Comparison of ENCODE assay signal across 8 cellular contexts in genomic region chr5:141637693-141638419, GRCh38. TPM values are rescaled to one million over a fixed set of nuclear protein-coding genes. Genes with fewer than 3 reads are reported as not detected.
DNase-seq lines count a peak whose midpoint lies in the region; ATAC-seq and TF ChIP-seq lines count a peak whose summit lies in the region.

No MANE protein-coding gene starts in this region.

- 0 out of 2 replicates have a peak, but pooled peaks cover 14% of the 10 kb centered on the region for H3F3A ChIP-seq in GM23338 (replicated peaks; ENCODE audit: low read depth)

- peak; percentile 65 for ATAC-seq in GM23338
- peak; percentile 58 for ATAC-seq in memory B cell (ENCODE audit: low read depth)
- peak; percentile 49 for ATAC-seq in stimulated activated effector memory CD8-positive, alpha-beta T cell treated with anti-CD3 and anti-CD28 coated beads, Interleukin-12 subunit alpha, Interleukin-12 subunit beta, amount 100 ng/mL, for 72 hours
- no peak for ATAC-seq in GM18520 (IDR thresholded peaks at IDR 0.05; ENCODE audit: unreplicated experiment)

- H3K27me3 Mint-ChIP-seq in GM23338 (ENCODE audit: insufficient read depth, low read depth, poor library complexity) (peaks cover 8% of the 10 kb centered on the region), memory B cell (no peaks in the 10 kb centered on the region)

- DNase-seq in COR-L47 (lab: John Stamatoyannopoulos, UW) (peak; percentile 6), GM23338 (ENCODE audit: low spot score) (peak; percentile 97), NCI-H226 (peak; percentile 27), memory B cell (ENCODE audit: low spot score in 2 of 2) (peak; percentile 64 to 68)
- peak; percentile 58 to 63 for DNase-seq in activated CD4-positive, alpha-beta T cell treated with anti-CD3 and anti-CD28 coated beads, Interleukin-2, amount 50 U/mL, for 48 hours
- peak; percentile 46 for DNase-seq in effector CD8-positive, alpha-beta T cell (lab: John Stamatoyannopoulos, UW)
- DNase-seq in stimulated activated effector memory CD8-positive, alpha-beta T cell treated with anti-CD3 and anti-CD28 coated beads, Interleukin-12 subunit alpha, Interleukin-12 subunit beta, amount 100 ng/mL, for 72 hours (ENCODE audit: low spot score in 2 of 2) = peak; percentile 32 to 80

- H2AFZ ChIP-seq in GM23338 = peak overlapping the region; percentile 92

- H3K9me2 ChIP-seq in GM23338 (ENCODE audit: insufficient read depth) = no peaks in the 10 kb centered on the region

- H3K27ac ChIP-seq in GM23338 (ENCODE audit: low read depth) = no peak overlapping the region

- 0 out of 2 replicates have a peak, but pooled peaks cover 3% of the 10 kb centered on the region for H3K36me3 ChIP-seq in GM23338 (ENCODE audit: insufficient read depth)

- H3K27ac Mint-ChIP-seq in GM23338 = no peak overlapping the region
- peak overlapping the region; percentile 74 for H3K27ac Mint-ChIP-seq in memory B cell
- peak overlapping the region; percentile 86 for H3K27ac Mint-ChIP-seq in stimulated activated effector memory CD8-positive, alpha-beta T cell treated with anti-CD3 and anti-CD28 coated beads, Interleukin-12 subunit alpha, Interleukin-12 subunit beta, amount 100 ng/mL, for 72 hours

- H3K79me2 ChIP-seq in GM23338 (replicated peaks; ENCODE audit: insufficient read depth) = peaks cover 38% of the 10 kb centered on the region

- peaks cover 20% of the 10 kb centered on the region for H3K4me1 ChIP-seq in GM23338 (ENCODE audit: insufficient read depth)

- peaks cover 23% of the 10 kb centered on the region for H4K20me1 ChIP-seq in GM23338 (replicated peaks; ENCODE audit: insufficient read depth)

- H3K36me3 Mint-ChIP-seq in GM23338 (ENCODE audit: low read depth) (peaks cover 42% of the 10 kb centered on the region), memory B cell (peaks cover 9% of the 10 kb centered on the region)
- H3K36me3 Mint-ChIP-seq in stimulated activated effector memory CD8-positive, alpha-beta T cell treated with anti-CD3 and anti-CD28 coated beads, Interleukin-12 subunit alpha, Interleukin-12 subunit beta, amount 100 ng/mL, for 72 hours = peaks cover 64% of the 10 kb centered on the region

- H3K9me3 Mint-ChIP-seq in GM23338 (no peaks in the 10 kb centered on the region), memory B cell (no peaks in the 10 kb centered on the region)
- H3K9me3 Mint-ChIP-seq in stimulated activated effector memory CD8-positive, alpha-beta T cell treated with anti-CD3 and anti-CD28 coated beads, Interleukin-12 subunit alpha, Interleukin-12 subunit beta, amount 100 ng/mL, for 72 hours = no peaks in the 10 kb centered on the region

- H3K4me1 Mint-ChIP-seq in GM23338 (peaks cover 34% of the 10 kb centered on the region), memory B cell (peaks cover 27% of the 10 kb centered on the region)
- peaks cover 61% of the 10 kb centered on the region for H3K4me1 Mint-ChIP-seq in stimulated activated effector memory CD8-positive, alpha-beta T cell treated with anti-CD3 and anti-CD28 coated beads, Interleukin-12 subunit alpha, Interleukin-12 subunit beta, amount 100 ng/mL, for 72 hours

- H3K27me3 ChIP-seq in GM23338 (ENCODE audit: insufficient read depth) = peaks cover 3% of the 10 kb centered on the region; the same call in 1 of the 2 replicates

- peak overlapping the region; percentile 99 for H3K4me3 ChIP-seq in GM23338

- H3K4me3 Mint-ChIP-seq in GM23338 (peak overlapping the region; percentile 91), memory B cell (peak overlapping the region; percentile 94)
- peak overlapping the region; percentile 84 for H3K4me3 Mint-ChIP-seq in stimulated activated effector memory CD8-positive, alpha-beta T cell treated with anti-CD3 and anti-CD28 coated beads, Interleukin-12 subunit alpha, Interleukin-12 subunit beta, amount 100 ng/mL, for 72 hours

- TF ChIP-seq CTCF in GM23338 (conservative IDR thresholded peaks at IDR 0.05; ENCODE audit: low read depth in 2 of 2) = peak; percentile 60 to 71

- H3K4me2 ChIP-seq in GM23338 = peak overlapping the region; percentile 95

TF ChIP-seq in GM23338, 12 proteins besides CTCF, POLR2A, EP300 and RAD21 (continues in another document):
- TF ChIP-seq REST (IDR thresholded peaks at IDR 0.05; ENCODE audit: unreplicated experiment) = peak; percentile 82
- TF ChIP-seq ZNF331 (CRISPR knock-in tag; IDR thresholded peaks at IDR 0.05; ENCODE audit: low read depth) = no peak
- no peak for TF ChIP-seq EZH2phosphoT487 (IDR thresholded peaks at IDR 0.05; ENCODE audit: unreplicated experiment)
- TF ChIP-seq ETS1 (IDR thresholded peaks at IDR 0.05) = peak; percentile 31; the same call in 1 of the 2 replicates
- TF ChIP-seq POLR2AphosphoS5 (IDR thresholded peaks at IDR 0.05; ENCODE audit: low read depth) = peak; percentile 37
- no peak for TF ChIP-seq EZH2 (IDR thresholded peaks at IDR 0.05; ENCODE audit: low read depth, unreplicated experiment)
- TF ChIP-seq JUNB (IDR thresholded peaks at IDR 0.05; ENCODE audit: unreplicated experiment) = no peak
- TF ChIP-seq STAT1 (IDR thresholded peaks at IDR 0.05; ENCODE audit: unreplicated experiment) = no peak

RNA-seq across cellular contexts. Expression of gene RELL2, which starts 1.1 kb away (rescaled TPM):
- total RNA-seq in GM23338 (2014; rRNA removed; shearing (Covaris generic)) = 30.6 and 34.6 TPM in 2 replicates
- polyA plus RNA-seq in GM23338 (2016; fragmentation: Nextera tagmentation; extraction: Ambion mirVana) = 18.6 and 20.4 TPM in 2 replicates

RNA-seq across cellular contexts. Expression of gene HDAC3, which starts 1.2 kb away (rescaled TPM):
- total RNA-seq in GM23338 (2014; rRNA removed; shearing (Covaris generic)) = 74.6 and 90.0 TPM in 2 replicates
- 59.2 and 59.3 TPM in 2 replicates for polyA plus RNA-seq in GM23338 (2016; fragmentation: Nextera tagmentation; extraction: Ambion mirVana)

RNA-seq across cellular contexts. Expression of gene FCHSD1, which starts 13.4 kb away (rescaled TPM):
- 28.7 and 46.6 TPM in 2 replicates for total RNA-seq in GM23338 (2014; rRNA removed; shearing (Covaris generic))
- 17.9 and 24.7 TPM in 2 replicates for polyA plus RNA-seq in GM23338 (2016; fragmentation: Nextera tagmentation; extraction: Ambion mirVana)

RNA-seq across cellular contexts. Expression of gene DIAPH1, which starts 19.1 kb away (rescaled TPM):
- total RNA-seq in GM23338 (2014; rRNA removed; shearing (Covaris generic)) = 97.0 and 104 TPM in 2 replicates
- 42.9 and 43.5 TPM in 2 replicates for polyA plus RNA-seq in GM23338 (2016; fragmentation: Nextera tagmentation; extraction: Ambion mirVana)

RNA-seq across cellular contexts. Expression of gene ARAP3, which starts 44.2 kb away (rescaled TPM):
- total RNA-seq in GM23338 (2014; rRNA removed; shearing (Covaris generic)) = 32.8 and 33.2 TPM in 2 replicates
- 18.4 and 21.5 TPM in 2 replicates for polyA plus RNA-seq in GM23338 (2016; fragmentation: Nextera tagmentation; extraction: Ambion mirVana)

Comparison
In these comparisons a context has a peak if more than half of its experiments do, and no peak if none do; other contexts are left out.
1. DNase-seq: peak in every context shown above with its lines; median percentile 97 in GM23338; 66 in memory B cell; 60 in activated CD4-positive, alpha-beta T cell treated with anti-CD3 and anti-CD28 coated beads, Interleukin-2, amount 50 U/mL, for 48 hours; 56 in stimulated activated effector memory CD8-positive, alpha-beta T cell treated with anti-CD3 and anti-CD28 coated beads, Interleukin-12 subunit alpha, Interleukin-12 subunit beta, amount 100 ng/mL, for 72 hours; 46 in effector CD8-positive, alpha-beta T cell; 27 in NCI-H226; 6 in COR-L47.